13 cellular contexts compared by ENCODE assay signal in the genomic region with DNA sequence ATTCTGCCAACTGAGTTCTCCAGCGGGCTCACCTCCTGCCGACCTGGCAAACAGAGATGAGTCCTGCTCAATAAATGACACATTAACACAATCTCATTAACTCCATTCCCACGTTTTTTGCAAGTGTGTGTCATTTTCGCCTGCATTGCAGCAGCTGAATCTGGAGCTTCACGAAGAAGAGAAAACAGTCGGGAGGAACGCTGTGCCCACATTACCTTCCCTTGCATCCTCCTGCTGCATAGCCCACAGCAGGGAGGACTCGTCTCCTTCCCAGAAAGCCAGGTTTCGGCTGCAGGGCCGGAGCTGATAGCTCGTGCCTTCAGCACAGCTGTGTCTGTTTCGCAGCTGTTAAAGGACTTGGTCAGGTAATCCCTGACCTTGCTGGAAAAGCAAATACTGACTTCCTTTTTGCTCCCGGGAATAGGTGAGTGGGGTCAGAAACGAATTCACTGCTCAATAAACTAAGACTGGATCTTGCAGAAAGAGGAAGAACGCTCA. TPM values are rescaled to one million over a fixed set of nuclear protein-coding genes. Genes with fewer than 3 reads are reported as not detected.
DNase-seq lines count a peak whose midpoint lies in the region; ATAC-seq and TF ChIP-seq lines count a peak whose summit lies in the region.
"Had no signal": no experiment of that assay in that cellular context is flagged by ENCODE, and none has a peak within 500 bp of the region (broad histone marks: within the 10 kb centered on the region; RNA-seq: fewer than 3 reads in every experiment).

No MANE protein-coding gene starts in this region.

- H3K4me3 ChIP-seq in left lung (no peak overlapping the region), tibial nerve (peak overlapping the region in 1 of 4 donors; percentile 0)

- H3K36me3 ChIP-seq in left lung (no peaks in the 10 kb centered on the region), tibial nerve (peaks cover 0 to 7% (median 0%) of the 10 kb centered on the region in 3 donors)
- H3K36me3 ChIP-seq: uterus had no signal

- H3K27ac Mint-ChIP-seq in T-helper 17 cell = no peak overlapping the region

- H3K4me3 Mint-ChIP-seq in T-helper 17 cell = no peak overlapping the region

- peaks cover 3% of the 10 kb centered on the region for H3K4me1 Mint-ChIP-seq in T-helper 17 cell

- H3K27me3 Mint-ChIP-seq in T-helper 17 cell = peaks cover 60% of the 10 kb centered on the region

- WGBS in tibial nerve, 2 donors = 38 to 48% methylated on average over 15 of the region's 15 CpGs

- ATAC-seq in left lung (peak; percentile 50), T-helper 17 cell (no peak), HG02884 (IDR thresholded peaks at IDR 0.05; ENCODE audit: unreplicated experiment) (no peak)

- TF ChIP-seq CTCF in left lung (IDR thresholded peaks at IDR 0.05) = no peak
- no peak for TF ChIP-seq CTCF in tibial nerve (IDR thresholded peaks at IDR 0.05)

- no peak for TF ChIP-seq EP300 in tibial nerve (IDR thresholded peaks at IDR 0.05)

- intact Hi-C loops in left lung (cut with DNase I) = no loop called here

- H3K9me3 ChIP-seq in left lung = no peaks in the 10 kb centered on the region
- H3K9me3 ChIP-seq in tibial nerve = no peaks in the 10 kb centered on the region
- no peaks in the 10 kb centered on the region for H3K9me3 ChIP-seq in T-helper 17 cell (ENCODE audit: control insufficient read depth, low read length, poor library complexity, severe bottlenecking)
- H3K9me3 ChIP-seq: uterus had no signal

- H3K27me3 ChIP-seq in left lung (peaks cover 0 to 27% of the 10 kb centered on the region in 2 donors), tibial nerve (no peaks in the 10 kb centered on the region)
- H3K27me3 ChIP-seq: uterus had no signal

- H3K4me1 ChIP-seq in left lung (peaks cover 3 to 11% of the 10 kb centered on the region in 2 donors), tibial nerve (peaks cover 0 to 69% (median 20%) of the 10 kb centered on the region in 4 donors)
- H3K4me1 ChIP-seq: uterus had no signal

- H3K27ac ChIP-seq in left lung = no peak overlapping the region
- H3K27ac ChIP-seq in tibial nerve = peak overlapping the region in 3 of 4 donors; percentile 30 to 45 (median 45)
- H3K27ac ChIP-seq: uterus had no signal

- no peak for TF ChIP-seq POLR2A in tibial nerve (IDR thresholded peaks at IDR 0.05)

- no peaks in the 10 kb centered on the region for H3K36me3 Mint-ChIP-seq in T-helper 17 cell (ENCODE audit: low read depth)

- DNase-seq in NCI-H748 (lab: John Stamatoyannopoulos, UW; ENCODE audit: unreplicated experiment) (peak; percentile 63), NCI-H748 treated with DMSO at 0.1 percent for 48 hours (lab: John Stamatoyannopoulos, UW) (no peak), cerebellum (ENCODE audit: low spot score) (peak; percentile 26), left lung (no peak), tibial nerve (ENCODE audit: low spot score in 2 of 2) (no peak), T-helper 17 cell (no peak)
- no peak for DNase-seq in stimulated activated CD4-positive, alpha-beta T cell treated with anti-CD3 and anti-CD28 coated beads, Interleukin-2, amount 100 ng/mL, for 24 hours
- DNase-seq: GDM1, T1000, uterus had no signal

RNA-seq across cellular contexts. Expression of a gene that starts 33.2 kb away (rescaled TPM):
- total RNA-seq in cerebellum = 2.9 TPM
- 1 to 10 TPM; 2.0 to 2.6 TPM for total RNA-seq in left lung
- 10 to 100 TPM; 28.5 to 48.2 (median 45.7) TPM for total RNA-seq in tibial nerve
- not detected for total RNA-seq in T-helper 17 cell
- total RNA-seq: H4, pulmonary artery endothelial cell had no signal

Comparison
In these comparisons a context has a peak if more than half of its experiments do, and no peak if none do; other contexts are left out.
1. DNase-seq: peak in NCI-H748 (single experiment) and cerebellum (single experiment); none in NCI-H748 treated with DMSO at 0.1 percent for 48 hours (single experiment), left lung (0 of 2), tibial nerve (0 of 2), T-helper 17 cell (0 of 3) and stimulated activated CD4-positive, alpha-beta T cell treated with anti-CD3 and anti-CD28 coated beads, Interleukin-2, amount 100 ng/mL, for 24 hours (0 of 2).
2. H3K27ac ChIP-seq: peak in tibial nerve (3 of 4); none in left lung (0 of 2).